ENCODE assay signal across 8 cellular contexts in genomic region chr11:65180877-65181568, GRCh38. TPM values are rescaled to one million over a fixed set of nuclear protein-coding genes. Genes with fewer than 3 reads are reported as not detected.
DNase-seq lines count a peak whose midpoint lies in the region; ATAC-seq and TF ChIP-seq lines count a peak whose summit lies in the region.

No MANE protein-coding gene starts in this region.

- no peak overlapping the region; the same call in 2 of the 3 replicates for H2BK15ac ChIP-seq in IMR-90 (ENCODE audit: low read depth, low read length)

- peak overlapping the region; percentile 98 for H2AK9ac ChIP-seq in IMR-90 (replicated peaks; ENCODE audit: low read depth, low read length, poor library complexity)

- peaks cover 5 to 34% (median 25%) of the 10 kb centered on the region in 4 donors for H3K4me1 Mint-ChIP-seq in CD4-positive, CD25-positive, alpha-beta regulatory T cell

- H4K20me1 ChIP-seq in IMR-90 (ENCODE audit: insufficient read depth, low read length): peaks cover 4% of the 10 kb centered on the region

- H3K4me1 ChIP-seq in CD4-positive, CD25-positive, alpha-beta regulatory T cell (ENCODE audit: control insufficient read depth, insufficient read depth, low read length, poor library complexity, severe bottlenecking): peaks cover 33% of the 10 kb centered on the region
- peaks cover 11% of the 10 kb centered on the region for H3K4me1 ChIP-seq in IMR-90 (ENCODE audit: control insufficient read depth, insufficient read depth, low read length)
- peaks cover 12% of the 10 kb centered on the region for H3K4me1 ChIP-seq in foreskin keratinocyte
- H3K4me1 ChIP-seq in vagina: peaks cover 43% of the 10 kb centered on the region

- no peaks in the 10 kb centered on the region for H3K27me3 Mint-ChIP-seq in CD4-positive, CD25-positive, alpha-beta regulatory T cell

- peak overlapping the region; percentile 84 for H3K9ac ChIP-seq in IMR-90 (ENCODE audit: low read depth, low read length)

- H4K5ac ChIP-seq in IMR-90 (ENCODE audit: low read depth, low read length): peak overlapping the region; percentile 77

- peak overlapping the region; percentile 84 for H4K91ac ChIP-seq in IMR-90 (ENCODE audit: insufficient read depth, low read depth, low read length)

- peak overlapping the region; percentile 41 for H3K4me3 ChIP-seq in CD4-positive, CD25-positive, alpha-beta regulatory T cell (ENCODE audit: low read depth, low read length)
- H3K4me3 ChIP-seq in IMR-90 (ENCODE audit: insufficient read depth, low read depth, low read length): peak overlapping the region; percentile 94
- H3K4me3 ChIP-seq in vagina: peak overlapping the region; percentile 94 to 97

- TF ChIP-seq CTCF in IMR-90 (conservative IDR thresholded peaks at IDR 0.05; ENCODE audit: low read depth, low read length): peak; percentile 52
- peak; percentile 64 for TF ChIP-seq CTCF in foreskin keratinocyte (conservative IDR thresholded peaks at IDR 0.05)
- peak in 1 of 3 donors; percentile 5 for TF ChIP-seq CTCF in omental fat pad (IDR thresholded peaks at IDR 0.05)
- TF ChIP-seq CTCF in vagina (IDR thresholded peaks at IDR 0.05): peak in 2 of 3 experiments; percentile 35 to 37

- dilution Hi-C loops in IMR-90 (cut with HindIII; ENCODE audit: low sequenced_read_pairs, unreplicated experiment): no loop called here

- TF ChIP-seq RAD21 in IMR-90 (IDR thresholded peaks at IDR 0.05; ENCODE audit: low read length): peak; percentile 53

- H3K4ac ChIP-seq in IMR-90 (ENCODE audit: low read depth, low read length): peak overlapping the region; percentile 75

- intact Hi-C loops in IMR-90 (cut with micrococcal nuclease) (loop anchor here (5.0 kb wide), 1 partner anchor 59 kb away; the partner anchor contains the start of genes FAU and MRPL49), vagina (cut with DNase I) (loop anchor here (2.0 kb wide), 1 partner anchor 46 kb away; the partner anchor contains the start of gene SYVN1)

- no TSS peak for BruUV-seq in IMR-90 (replicated peaks; lab: Mats Ljungman, UMichigan)

- CTCF ChIA-PET in IMR-90 (lab: Yijun Ruan, JAX): interaction anchor here (0.5 kb wide), 1 partner anchor 83 kb away, joined by 4 read pairs; no protein-coding TSS in a partner anchor

- peak overlapping the region; percentile 91 for H3K14ac ChIP-seq in IMR-90 (replicated peaks; ENCODE audit: low read depth, low read length)

- no peaks in the 10 kb centered on the region for H3K9me3 Mint-ChIP-seq in CD4-positive, CD25-positive, alpha-beta regulatory T cell

- ATAC-seq in CD4-positive, CD25-positive, alpha-beta regulatory T cell (ENCODE audit: low read depth in 2 of 2): peak; percentile 62 to 64
- ATAC-seq in GM19455 (IDR thresholded peaks at IDR 0.05; ENCODE audit: unreplicated experiment): peak; percentile 55
- peak; percentile 78 for ATAC-seq in IMR-90 (ENCODE audit: low read depth)
- peak; percentile 50 for ATAC-seq in foreskin keratinocyte
- peak; percentile 79 for ATAC-seq in omental fat pad (ENCODE audit: low FRiP score)

- H3K4me3 Mint-ChIP-seq in CD4-positive, CD25-positive, alpha-beta regulatory T cell: peak overlapping the region; percentile 90 to 95 (median 94)

- H4K8ac ChIP-seq in IMR-90 (ENCODE audit: low read depth in 2 of 2, low read length in 2 of 2): peak overlapping the region; percentile 59 to 91; a peak in 3 of 4 replicates

- H3K9me3 ChIP-seq in CD4-positive, CD25-positive, alpha-beta regulatory T cell (ENCODE audit: control insufficient read depth in 2 of 2, low read length in 2 of 2): no peaks in the 10 kb centered on the region
- H3K9me3 ChIP-seq in IMR-90 (ENCODE audit: control insufficient read depth, insufficient read depth, low read length) (no peaks in the 10 kb centered on the region), vagina (no peaks in the 10 kb centered on the region)

- in situ Hi-C loops in IMR-90 (cut with MboI; ENCODE audit: low sequenced_read_pairs): no loop called here

- H3K18ac ChIP-seq in IMR-90 (ENCODE audit: low read depth, low read length): peak overlapping the region; percentile 24

- H2BK120ac ChIP-seq in IMR-90 (ENCODE audit: low read depth, low read length): peak overlapping the region; percentile 59

- WGBS in IMR-90 (ENCODE audit: extremely low coverage in 2 of 2, insufficient read length in 1 of 2), 2 experiments: 0% methylated on average over 19 of the region's 60 CpGs; no CpG with 5 or more reads in 1 of the 2 experiments

- no peaks in the 10 kb centered on the region for H3K27me3 ChIP-seq in CD4-positive, CD25-positive, alpha-beta regulatory T cell (ENCODE audit: control insufficient read depth, insufficient read depth, low read length)
- H3K27me3 ChIP-seq in IMR-90 (ENCODE audit: control insufficient read depth, insufficient read depth, low read length) (no peaks in the 10 kb centered on the region), foreskin keratinocyte (no peaks in the 10 kb centered on the region), vagina (no peaks in the 10 kb centered on the region)

- H3K36me3 Mint-ChIP-seq in CD4-positive, CD25-positive, alpha-beta regulatory T cell: no peaks in the 10 kb centered on the region

- H3K79me1 ChIP-seq in IMR-90 (ENCODE audit: low read depth in 1 of 2, low read length in 2 of 2): peaks cover 42 to 59% of the 10 kb centered on the region in 2 experiments

- POLR2A ChIA-PET in IMR-90 (lab: Charles Lee; ENCODE audit: unreplicated experiment): interaction anchor here (1.4 kb wide), 1 partner anchor 64 kb away, joined by 5 read pairs; the partner anchor contains the start of gene ZNHIT2

- peak overlapping the region; percentile 96 for H3K4me2 ChIP-seq in IMR-90 (ENCODE audit: low read depth, low read length)

- peaks cover 4% of the 10 kb centered on the region; the same call in 1 of the 2 replicates for H3K9me1 ChIP-seq in IMR-90 (ENCODE audit: insufficient read depth, low read length)

- H3K36me3 ChIP-seq in CD4-positive, CD25-positive, alpha-beta regulatory T cell (ENCODE audit: control insufficient read depth, insufficient read depth, low read length): peaks cover 7% of the 10 kb centered on the region
- H3K36me3 ChIP-seq in IMR-90 (ENCODE audit: control insufficient read depth, insufficient read depth, low read length) (peaks cover 14% of the 10 kb centered on the region), vagina (peaks cover 0 to 19% of the 10 kb centered on the region in 2 donors)

- peak overlapping the region; percentile 76; the same call in 1 of the 2 replicates for H2AK5ac ChIP-seq in IMR-90 (ENCODE audit: low read depth, low read length)

- TF ChIP-seq POLR2A in IMR-90 (IDR thresholded peaks at IDR 0.05; ENCODE audit: low read depth, low read length) (no peak), vagina (IDR thresholded peaks at IDR 0.05) (no peak)

- peak overlapping the region; percentile 62; the same call in 1 of the 2 replicates for H3K56ac ChIP-seq in IMR-90 (ENCODE audit: extremely low read depth, insufficient read depth, low read length)

- peak overlapping the region; percentile 89; the same call in 1 of the 2 replicates for H3K23ac ChIP-seq in IMR-90 (ENCODE audit: low read depth, low read length)

- H3K27ac ChIP-seq in CD4-positive, CD25-positive, alpha-beta regulatory T cell (ENCODE audit: insufficient read depth, low read length, poor library complexity, severe bottlenecking): no peak overlapping the region
- H3K27ac ChIP-seq in IMR-90 (ENCODE audit: insufficient read depth, low read length): peak overlapping the region; percentile 78
- H3K27ac ChIP-seq in foreskin keratinocyte: peak overlapping the region; percentile 73
- H3K27ac ChIP-seq in vagina: peak overlapping the region; percentile 89

- H2BK20ac ChIP-seq in IMR-90 (ENCODE audit: low read depth, low read length): no peak overlapping the region

- H3K27ac Mint-ChIP-seq in CD4-positive, CD25-positive, alpha-beta regulatory T cell: peak overlapping the region; percentile 85 to 93 (median 93)

- peak; percentile 54 to 62 (median 54) for DNase-seq in CD4-positive, CD25-positive, alpha-beta regulatory T cell
- peak; percentile 60 for DNase-seq in IMR-90
- DNase-seq in RPMI8226: peak; percentile 82
- DNase-seq in activated effector memory CD4-positive, alpha-beta T cell treated with Interleukin-2 at 50 U/mL for 16 hours: peak; percentile 47
- DNase-seq in foreskin keratinocyte: peak; percentile 23 to 54
- no peak for DNase-seq in omental fat pad (ENCODE audit: low spot score)
- no peak for DNase-seq in vagina (ENCODE audit: extremely low spot score in 2 of 2)

- peak overlapping the region; percentile 95 for H2AFZ ChIP-seq in IMR-90 (replicated peaks; ENCODE audit: low read length, poor library complexity)

- peak overlapping the region; percentile 78 for H2BK5ac ChIP-seq in IMR-90 (ENCODE audit: low read depth, low read length, poor library complexity, severe bottlenecking)

RNA-seq across cellular contexts. Expression of gene CAPN1, which starts 0.7 kb away (rescaled TPM):
- 158 TPM for total RNA-seq in CD4-positive, CD25-positive, alpha-beta regulatory T cell
- 100 to 1,000 TPM in 2 of 4 donors, 10 to 100 TPM in 2; 91.2 to 148 (median 109) TPM for polyA plus RNA-seq in CD4-positive, CD25-positive, alpha-beta regulatory T cell
- total RNA-seq in IMR-90 (2012; rRNA removed) (62.8 and 110 TPM in 2 replicates), foreskin keratinocyte (287 and 288 TPM in 2 replicates), omental fat pad (100 to 1,000 TPM in 2 of 4 donors, 10 to 100 TPM in 2; 72.8 to 109 (median 92.9) TPM), vagina (302 TPM)
- polyA plus RNA-seq in IMR-90 (2012; rRNA removed) (182 and 263 TPM in 2 replicates), foreskin keratinocyte (306 and 318 TPM in 2 replicates)
- polyA plus RNA-seq in IMR-90 (2012; cell fraction: cytosol; rRNA removed): 108 and 165 TPM in 2 replicates
- polyA plus RNA-seq in IMR-90 (2012; cell fraction: nucleus; rRNA removed; ENCODE audit: low replicate concordance): 150 and 381 TPM in 2 replicates

RNA-seq across cellular contexts. Expression of gene SPDYC, which starts 11.0 kb away (rescaled TPM):
- total RNA-seq in CD4-positive, CD25-positive, alpha-beta regulatory T cell: not detected
- polyA plus RNA-seq in CD4-positive, CD25-positive, alpha-beta regulatory T cell: not detected
- not detected in 2 replicates for total RNA-seq in IMR-90 (2012; rRNA removed)
- not detected in 2 replicates for polyA plus RNA-seq in IMR-90 (2012; rRNA removed)
- polyA plus RNA-seq in IMR-90 (2012; cell fraction: cytosol; rRNA removed): not detected in 2 replicates
- not detected in 2 replicates for polyA plus RNA-seq in IMR-90 (2012; cell fraction: nucleus; rRNA removed; ENCODE audit: low replicate concordance)
- not detected in 2 replicates for total RNA-seq in foreskin keratinocyte
- polyA plus RNA-seq in foreskin keratinocyte: not detected in 2 replicates
- not detected for total RNA-seq in omental fat pad
- total RNA-seq in vagina: not detected

RNA-seq across cellular contexts. Expression of gene SYVN1, which starts 46.7 kb away (rescaled TPM):
- total RNA-seq in CD4-positive, CD25-positive, alpha-beta regulatory T cell: 66.3 TPM
- 10 to 100 TPM in 1 of 4 donors, 1 to 10 TPM in 3; 6.2 to 10.8 (median 7.3) TPM for polyA plus RNA-seq in CD4-positive, CD25-positive, alpha-beta regulatory T cell
- total RNA-seq in IMR-90 (2012; rRNA removed): 8.3 and 9.5 TPM in 2 replicates
- 45.7 and 52.9 TPM in 2 replicates for polyA plus RNA-seq in IMR-90 (2012; rRNA removed)
- polyA plus RNA-seq in IMR-90 (2012; cell fraction: cytosol; rRNA removed): 22.9 and 32.0 TPM in 2 replicates
- 107 and 150 TPM in 2 replicates for polyA plus RNA-seq in IMR-90 (2012; cell fraction: nucleus; rRNA removed; ENCODE audit: low replicate concordance)
- total RNA-seq in foreskin keratinocyte: 11.7 and 17.9 TPM in 2 replicates
- 14.5 and 17.8 TPM in 2 replicates for polyA plus RNA-seq in foreskin keratinocyte
- total RNA-seq in omental fat pad: 10 to 100 TPM; 47.1 to 58.2 (median 50.5) TPM
- total RNA-seq in vagina: 42.5 TPM

RNA-seq across cellular contexts. Expression of gene MRPL49, which starts 58.9 kb away (rescaled TPM):
- total RNA-seq in CD4-positive, CD25-positive, alpha-beta regulatory T cell: 47.7 TPM
- 100 to 1,000 TPM; 104 to 125 (median 111) TPM for polyA plus RNA-seq in CD4-positive, CD25-positive, alpha-beta regulatory T cell
- 54.2 and 55.2 TPM in 2 replicates for total RNA-seq in IMR-90 (2012; rRNA removed)
- polyA plus RNA-seq in IMR-90 (2012; rRNA removed): 51.5 and 56.8 TPM in 2 replicates
- polyA plus RNA-seq in IMR-90 (2012; cell fraction: cytosol; rRNA removed): 39.1 and 52.5 TPM in 2 replicates
- 24.5 and 42.4 TPM in 2 replicates for polyA plus RNA-seq in IMR-90 (2012; cell fraction: nucleus; rRNA removed; ENCODE audit: low replicate concordance)
- total RNA-seq in foreskin keratinocyte: 74.4 and 76.2 TPM in 2 replicates
- 69.6 and 75.9 TPM in 2 replicates for polyA plus RNA-seq in foreskin keratinocyte
- 10 to 100 TPM; 37.2 to 47.9 (median 43.2) TPM for total RNA-seq in omental fat pad
- total RNA-seq in vagina: 43.5 TPM

RNA-seq across cellular contexts. Expression of gene FAU, which starts 59.1 kb away (rescaled TPM):
- total RNA-seq in CD4-positive, CD25-positive, alpha-beta regulatory T cell: 1,172 TPM
- 1,000 to 10,000 TPM; 1,003 to 1,125 (median 1,056) TPM for polyA plus RNA-seq in CD4-positive, CD25-positive, alpha-beta regulatory T cell
- total RNA-seq in IMR-90 (2012; rRNA removed) (189 and 285 TPM in 2 replicates), foreskin keratinocyte (865 and 882 TPM in 2 replicates), omental fat pad (100 to 1,000 TPM; 612 to 842 (median 711) TPM), vagina (1,228 TPM)
- polyA plus RNA-seq in IMR-90 (2012; rRNA removed) (652 and 804 TPM in 2 replicates), foreskin keratinocyte (1,043 and 1,081 TPM in 2 replicates)
- 812 and 1,747 TPM in 2 replicates for polyA plus RNA-seq in IMR-90 (2012; cell fraction: cytosol; rRNA removed)
- 249 and 290 TPM in 2 replicates for polyA plus RNA-seq in IMR-90 (2012; cell fraction: nucleus; rRNA removed; ENCODE audit: low replicate concordance)

Comparison
In these comparisons a context has a peak if more than half of its experiments do, and no peak if none do; other contexts are left out.
1. DNase-seq: peak in CD4-positive, CD25-positive, alpha-beta regulatory T cell (3 of 3), IMR-90 (single experiment), RPMI8226 (single experiment), activated effector memory CD4-positive, alpha-beta T cell treated with Interleukin-2 at 50 U/mL for 16 hours (single experiment) and foreskin keratinocyte (2 of 2); none in omental fat pad (single experiment) and vagina (0 of 2).
2. H3K4me3 ChIP-seq: peak in every context shown above with its lines; median percentile 96 in vagina; 94 in IMR-90; 41 in CD4-positive, CD25-positive, alpha-beta regulatory T cell.
3. Peak in every context shown above with its lines, with median percentiles within 50 percentile points of each other: ATAC-seq.